In the genomic region with DNA sequence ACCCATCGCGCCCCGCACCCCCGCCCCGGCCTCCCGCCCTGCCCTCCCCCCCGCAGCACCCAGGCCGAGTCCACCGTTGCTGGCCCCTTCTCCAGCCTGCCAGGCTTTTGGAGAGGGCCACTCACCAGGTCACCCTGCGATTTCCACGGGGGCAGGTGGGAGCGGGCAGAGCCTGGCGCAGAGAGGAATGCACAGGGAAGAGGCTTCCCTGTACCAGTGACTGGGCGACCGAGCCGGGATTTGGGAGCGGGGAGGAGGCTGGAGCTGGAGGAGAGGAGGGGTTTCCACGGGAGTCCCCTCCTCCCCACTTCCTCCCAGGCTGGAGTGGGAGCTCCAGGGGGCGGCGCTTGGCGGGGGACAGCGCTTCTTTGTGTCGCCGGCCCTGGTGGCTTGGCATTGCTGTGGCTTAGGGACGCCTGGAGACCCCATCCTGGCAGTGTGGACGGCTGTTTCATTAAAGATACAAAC, we compare ENCODE assay signal across 8 cellular contexts. TPM values are rescaled to one million over a fixed set of nuclear protein-coding genes. Genes with fewer than 3 reads are reported as not detected.
DNase-seq lines count a peak whose midpoint lies in the region; ATAC-seq and TF ChIP-seq lines count a peak whose summit lies in the region.

No MANE protein-coding gene starts in this region.

- WGBS in hepatocyte (ENCODE audit: low lambda C conversion rate, missing lambda C conversion rate) = 0% methylated on average over 16 of the region's 26 CpGs

- intact Hi-C loops in posterior vena cava (cut with DNase I) = no loop called here

- in situ Hi-C loops in astrocyte of the cerebellum (cut with HindIII; ENCODE audit: low sequenced_read_pairs) = no loop called here

- H3K27me3 ChIP-seq in hepatocyte = no peaks in the 10 kb centered on the region

- DNase-seq in C1 segment of cervical spinal cord (lab: John Stamatoyannopoulos, UW) (peak in 13 of 14 donors; percentile 45 to 83 (median 68)), NCI-H1092 (lab: John Stamatoyannopoulos, UW) (peak; percentile 93), astrocyte of the cerebellum (ENCODE audit: low read depth) (peak; percentile 23), hepatocyte (ENCODE audit: low spot score) (peak; percentile 87), posterior vena cava (ENCODE audit: low spot score) (peak; percentile 87)
- no peak for DNase-seq in stimulated activated naive CD4-positive, alpha-beta T cell (lab: John Stamatoyannopoulos, UW)

- H3K27ac ChIP-seq in hepatocyte = peak overlapping the region; percentile 93

- peak overlapping the region; percentile 49 for H2AFZ ChIP-seq in hepatocyte

- TF ChIP-seq CTCF in astrocyte of the cerebellum (IDR thresholded peaks at IDR 0.05; ENCODE audit: low read depth, low read length, missing control alignments) = no peak
- TF ChIP-seq CTCF in hepatocyte (IDR thresholded peaks at IDR 0.05; ENCODE audit: poor library complexity) = no peak

- ATAC-seq in HG03520 (IDR thresholded peaks at IDR 0.05; ENCODE audit: unreplicated experiment) (no peak), GM21825 (IDR thresholded peaks at IDR 0.05; ENCODE audit: unreplicated experiment) (no peak)

- no peaks in the 10 kb centered on the region for H3K9me3 ChIP-seq in hepatocyte (ENCODE audit: low read depth)

- peak overlapping the region; percentile 75 for H3K4me2 ChIP-seq in hepatocyte

- peak overlapping the region; percentile 53 for H3K4me3 ChIP-seq in astrocyte of the cerebellum (ENCODE audit: low read depth, low read length)
- H3K4me3 ChIP-seq in hepatocyte = peak overlapping the region; percentile 49

- no peaks in the 10 kb centered on the region for H3K9me2 ChIP-seq in hepatocyte (replicated peaks; ENCODE audit: insufficient read depth)

- peaks cover 77% of the 10 kb centered on the region for H3K79me2 ChIP-seq in hepatocyte

- no peaks in the 10 kb centered on the region for H3K36me3 ChIP-seq in hepatocyte (replicated peaks; ENCODE audit: insufficient read depth, low read depth)

- peaks cover 20% of the 10 kb centered on the region for H3K4me1 ChIP-seq in hepatocyte (ENCODE audit: insufficient read depth)

- H4K20me1 ChIP-seq in hepatocyte (ENCODE audit: insufficient read depth, poor library complexity, severe bottlenecking) = peaks cover 38% of the 10 kb centered on the region

RNA-seq across cellular contexts. Expression of gene TCAF1, which starts 19.3 kb away (rescaled TPM):
- total RNA-seq in hepatocyte = 118 and 121 TPM in 2 replicates
- 57.4 and 59.6 TPM in 2 replicates for polyA plus RNA-seq in hepatocyte
- total RNA-seq in posterior vena cava = 10 to 100 TPM; 33.9 to 36.1 TPM

RNA-seq across cellular contexts. Expression of gene OR2F2, which starts 52.4 kb away (rescaled TPM):
- total RNA-seq in hepatocyte = not detected in 2 replicates
- not detected in 2 replicates for polyA plus RNA-seq in hepatocyte
- total RNA-seq in posterior vena cava = not detected

Comparison
In these comparisons a context has a peak if more than half of its experiments do, and no peak if none do; other contexts are left out.
1. DNase-seq: peak in C1 segment of cervical spinal cord (13 of 14), NCI-H1092 (single experiment), astrocyte of the cerebellum (single experiment), hepatocyte (single experiment) and posterior vena cava (single experiment); none in stimulated activated naive CD4-positive, alpha-beta T cell (0 of 6).